17 cellular contexts compared by ENCODE assay signal in the genomic region with DNA sequence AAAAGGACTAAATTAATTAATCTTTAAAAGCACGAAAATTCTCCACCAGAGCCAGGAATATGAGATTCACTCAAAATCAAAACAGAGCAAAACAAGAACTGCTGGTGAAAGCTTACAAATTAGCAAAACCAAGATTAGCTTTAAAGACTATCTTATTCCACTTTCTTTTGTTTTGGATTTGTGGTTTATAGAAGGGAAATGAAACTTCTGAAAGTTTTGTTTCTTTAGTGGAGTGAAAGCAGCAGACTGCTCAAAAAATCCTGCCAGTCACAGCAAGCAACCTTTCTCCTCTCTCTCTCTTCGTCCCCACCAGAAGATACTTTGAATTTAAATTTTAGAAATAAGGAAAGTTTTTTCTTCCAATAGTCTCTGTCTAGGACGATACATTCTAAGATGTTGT. TPM values are rescaled to one million over a fixed set of nuclear protein-coding genes. Genes with fewer than 3 reads are reported as not detected.
A peak's percentile ranks its signal among the peaks of the same experiment; 100 is the strongest.
DNase-seq lines count a peak whose midpoint lies in the region; ATAC-seq and TF ChIP-seq lines count a peak whose summit lies in the region.
"Had no signal": no experiment of that assay in that cellular context is flagged by ENCODE, and none has a peak within 500 bp of the region (broad histone marks: within the 10 kb centered on the region; RNA-seq: fewer than 3 reads in every experiment).

No MANE protein-coding gene starts in this region.

- H3K9ac ChIP-seq in BLaER1 (no peak overlapping the region), PC-3 (ENCODE audit: low read length) (no peak overlapping the region)

- H3K9me2 ChIP-seq in PC-3 (replicated peaks; ENCODE audit: low read length): no peaks in the 10 kb centered on the region

- H3K27me3 ChIP-seq in BLaER1 (no peaks in the 10 kb centered on the region), upper lobe of left lung (no peaks in the 10 kb centered on the region), ovary (no peaks in the 10 kb centered on the region), PC-3 (ENCODE audit: low read length) (no peaks in the 10 kb centered on the region)
- H3K27me3 ChIP-seq: adrenal gland had no signal

- no peak for TF ChIP-seq EP300 in upper lobe of left lung (IDR thresholded peaks at IDR 0.05)
- TF ChIP-seq EP300 in ovary (IDR thresholded peaks at IDR 0.05): no peak

- H4K20me1 ChIP-seq in BLaER1 (no peaks in the 10 kb centered on the region), PC-3 (ENCODE audit: low read length) (no peaks in the 10 kb centered on the region)

- H3K4me1 ChIP-seq in BLaER1: peaks cover 18% of the 10 kb centered on the region
- H3K4me1 ChIP-seq in upper lobe of left lung: no peaks in the 10 kb centered on the region
- H3K4me1 ChIP-seq in ovary (ENCODE audit: insufficient read depth): peaks cover 6% of the 10 kb centered on the region
- H3K4me1 ChIP-seq in PC-3 (ENCODE audit: insufficient read depth, low read length): no peaks in the 10 kb centered on the region

- no peaks in the 10 kb centered on the region for H3K9me3 ChIP-seq in BLaER1
- H3K9me3 ChIP-seq in upper lobe of left lung: no peaks in the 10 kb centered on the region
- no peaks in the 10 kb centered on the region for H3K9me3 ChIP-seq in ovary
- H3K9me3 ChIP-seq in PC-3 (ENCODE audit: low read length): no peaks in the 10 kb centered on the region
- H3K9me3 ChIP-seq: adrenal gland, left ventricle myocardium inferior had no signal

- TF ChIP-seq POLR2A in upper lobe of left lung (IDR thresholded peaks at IDR 0.05) (no peak), ovary (IDR thresholded peaks at IDR 0.05) (no peak)

- TF ChIP-seq CTCF in coronary artery (IDR thresholded peaks at IDR 0.05) (no peak), upper lobe of left lung (IDR thresholded peaks at IDR 0.05) (no peak), ovary (IDR thresholded peaks at IDR 0.05) (no peak), PC-3 (conservative IDR thresholded peaks at IDR 0.05; ENCODE audit: low read depth, low read length) (no peak)

- intact Hi-C loops in ovary (cut with DNase I) (no loop called here), PC-3 (cut with micrococcal nuclease) (no loop called here)

- H3K79me2 ChIP-seq in PC-3 (ENCODE audit: low read length): no peaks in the 10 kb centered on the region

- peak; percentile 47 for ATAC-seq in GM18909 (IDR thresholded peaks at IDR 0.05; ENCODE audit: poor library complexity, unreplicated experiment)
- ATAC-seq in HG02884 (IDR thresholded peaks at IDR 0.05; ENCODE audit: unreplicated experiment): peak; percentile 54
- ATAC-seq in upper lobe of left lung (ENCODE audit: low FRiP score in 2 of 2): no peak
- no peak for ATAC-seq in PC-3
- ATAC-seq: esophagus mucosa, GM23338 had no signal

- POLR2A ChIA-PET in PC-3 (lab: Charles Lee; ENCODE audit: unreplicated experiment): no interaction called here

- CTCF ChIA-PET in PC-3 (lab: Charles Lee): no interaction called here

- no TSS peak for BruUV-seq in PC-3 (replicated peaks; lab: Mats Ljungman, UMichigan)

- H3K36me3 ChIP-seq in BLaER1: no peaks in the 10 kb centered on the region
- H3K36me3 ChIP-seq in upper lobe of left lung: peaks cover 0 to 36% (median 8%) of the 10 kb centered on the region in 4 donors
- H3K36me3 ChIP-seq in ovary: no peaks in the 10 kb centered on the region
- no peaks in the 10 kb centered on the region for H3K36me3 ChIP-seq in PC-3 (ENCODE audit: low read depth, low read length)

- WGBS in upper lobe of left lung, 2 donors: 66 to 76% methylated on average over 3 of the region's 3 CpGs
- 7 to 10% (median 8%) methylated on average over 3 of the region's 3 CpGs for WGBS in ovary, 3 donors

- no peak overlapping the region for H3K27ac ChIP-seq in BLaER1
- peak overlapping the region; percentile 38 to 81 for H3K27ac ChIP-seq in coronary artery
- no peak overlapping the region for H3K27ac ChIP-seq in upper lobe of left lung
- peak overlapping the region in 1 of 2 donors; percentile 25 for H3K27ac ChIP-seq in ovary
- no peak overlapping the region for H3K27ac ChIP-seq in PC-3 (ENCODE audit: low read length)
- H3K27ac ChIP-seq: adrenal gland, left ventricle myocardium inferior had no signal

- DNase-seq in coronary artery (ENCODE audit: low spot score) (no peak), upper lobe of left lung (no peak), ovary (no peak), DMS153 treated with DMSO at 0.1 percent for 48 hours (lab: John Stamatoyannopoulos, UW; ENCODE audit: unreplicated experiment) (no peak), PC-3 (no peak)
- DNase-seq: activated CD8-positive, alpha-beta memory T cell treated with anti-CD3 and anti-CD28 coated beads, Interleukin-2, amount 50 U/mL, for 48 hours; adrenal gland; DMS 273 treated with DMSO at 0.1 percent for 48 hours; hippocampal formation; left ventricle myocardium inferior; NCI-H1417 treated with DMSO at 0.1 percent for 48 hours; Right ventricle myocardium superior had no signal

- H3F3A ChIP-seq in PC-3 (ENCODE audit: low read length, unreplicated experiment): no peaks in the 10 kb centered on the region

- H2AFZ ChIP-seq in PC-3 (ENCODE audit: low read length): no peak overlapping the region
- H2AFZ ChIP-seq: GM23338 had no signal

- peak overlapping the region; percentile 51 for H3K4me2 ChIP-seq in BLaER1
- H3K4me2 ChIP-seq in PC-3 (ENCODE audit: low read length): no peak overlapping the region
- H3K4me2 ChIP-seq: GM23338 had no signal

- H3K4me3 ChIP-seq in BLaER1: no peak overlapping the region
- peak overlapping the region; percentile 50 for H3K4me3 ChIP-seq in coronary artery
- no peak overlapping the region for H3K4me3 ChIP-seq in upper lobe of left lung
- no peak overlapping the region for H3K4me3 ChIP-seq in ovary
- no peak overlapping the region for H3K4me3 ChIP-seq in PC-3 (ENCODE audit: low read length)
- H3K4me3 ChIP-seq: adrenal gland, GM23338, left ventricle myocardium inferior had no signal

RNA-seq across cellular contexts. Expression of a gene that starts 7.8 kb away (rescaled TPM):
- total RNA-seq in upper lobe of left lung (100 to 1,000 TPM in 5 of 6 donors, 10 to 100 TPM in 1; 94.3 to 328 (median 186) TPM), ovary (1,000 to 10,000 TPM in 2 of 7 donors, 100 to 1,000 TPM in 5; 154 to 1,797 (median 461) TPM), PC-3 (2014; rRNA removed) (2.7 TPM in 1 of 2 replicates, not detected in the other)
- polyA plus RNA-seq in ovary: 1,000 to 10,000 TPM in 1 of 2 donors, 100 to 1,000 TPM in 1; 777 to 5,219 TPM

RNA-seq across cellular contexts. Expression of a gene that starts 45.8 kb away (rescaled TPM):
- total RNA-seq in upper lobe of left lung (10 to 100 TPM; 30.1 to 80.3 (median 44.4) TPM), ovary (10 to 100 TPM; 41.4 to 75.9 (median 46.5) TPM), PC-3 (2014; rRNA removed) (3.5 and 4.8 TPM in 2 replicates)
- polyA plus RNA-seq in ovary: 10 to 100 TPM; 33.1 to 35.0 TPM

Comparison
In these comparisons a context has a peak if more than half of its experiments do, and no peak if none do; other contexts are left out.
1. H3K27ac ChIP-seq: peak in coronary artery (2 of 2); none in BLaER1 (single experiment), upper lobe of left lung (0 of 4) and PC-3 (single experiment).
2. ATAC-seq: peak in GM18909 (single experiment) and HG02884 (single experiment); none in upper lobe of left lung (0 of 2) and PC-3 (single experiment).
3. RNA of a gene that starts 7.8 kb away (total RNA-seq): 154 to 1,797 TPM in ovary and 94.3 to 328 TPM in upper lobe of left lung; 2.7 TPM in PC-3; every median in the first group is over 10 times any median in the second.